19 cellular contexts compared by ENCODE assay signal in genomic region chr19:50512999-50513745, GRCh38. TPM values are rescaled to one million over a fixed set of nuclear protein-coding genes. Genes with fewer than 3 reads are reported as not detected.
DNase-seq lines count a peak whose midpoint lies in the region; ATAC-seq and TF ChIP-seq lines count a peak whose summit lies in the region.
"Had no signal": no experiment of that assay in that cellular context is flagged by ENCODE, and none has a peak within 500 bp of the region (broad histone marks: within the 10 kb centered on the region; RNA-seq: fewer than 3 reads in every experiment).

No MANE protein-coding gene starts in this region.

- intact Hi-C loops in left ventricle myocardium superior (cut with micrococcal nuclease) (no loop called here), left cardiac atrium (cut with DNase I) (no loop called here)

- peak; percentile 8 for DNase-seq in left ventricle myocardium superior
- DNase-seq in left cardiac atrium, result no peak
- peak; percentile 42 for DNase-seq in chondrocyte (ENCODE audit: low spot score)
- DNase-seq in naive B cell, result no peak
- DNase-seq in HUDEP-2 (lab: John Stamatoyannopoulos, UW; ENCODE audit: unreplicated experiment in 76 of 76), result no peak
- DNase-seq in stimulated activated CD4-positive, alpha-beta T cell treated with anti-CD3 and anti-CD28 coated beads, Interleukin-2, amount 100 ng/mL, for 24 hours, result no peak
- DNase-seq in BE2C, result no peak
- no peak for DNase-seq in NCI-H446 treated with DMSO at 0.1 percent for 48 hours (lab: John Stamatoyannopoulos, UW)
- DNase-seq: foreskin keratinocyte, NCI-H1092, NCI-H774, small intestine, WERI-Rb-1 had no signal

- H3K4me1 Mint-ChIP-seq in chondrocyte (ENCODE audit: low read depth) (peaks cover 25% of the 10 kb centered on the region), naive B cell (peaks cover 26 to 28% (median 28%) of the 10 kb centered on the region in 3 donors)

- H3K27ac Mint-ChIP-seq in chondrocyte (ENCODE audit: unreplicated experiment), result no peak overlapping the region
- peak overlapping the region; percentile 58 to 96 (median 81) for H3K27ac Mint-ChIP-seq in naive B cell
- H3K27ac Mint-ChIP-seq: activated naive CD4-positive, alpha-beta T cell treated with anti-CD3 and anti-CD28 coated beads, Interleukin-2, amount 50 U/mL, for 24 hours; stimulated activated naive CD8-positive, alpha-beta T cell treated with anti-CD3 and anti-CD28 coated beads, Interleukin-15, Interleukin-2, amounts not matched to agents 100 ng/mL and 50 ng/mL, for 24 hours had no signal

- H3K9me3 ChIP-seq in BE2C, result no peaks in the 10 kb centered on the region
- H3K9me3 ChIP-seq: Peyer's patch had no signal

- H3K36me3 Mint-ChIP-seq in chondrocyte (ENCODE audit: low read depth) (peaks cover 1% of the 10 kb centered on the region), naive B cell (peaks cover 0 to 7% of the 10 kb centered on the region in 2 donors)

- peaks cover 3% of the 10 kb centered on the region for H3K4me1 ChIP-seq in BE2C
- H3K4me1 ChIP-seq: foreskin keratinocyte had no signal

- H3K4me3 Mint-ChIP-seq in chondrocyte (ENCODE audit: unreplicated experiment), result no peak overlapping the region
- peak overlapping the region in 6 of 8 donors; percentile 19 to 73 (median 37) for H3K4me3 Mint-ChIP-seq in naive B cell
- H3K4me3 Mint-ChIP-seq: activated naive CD4-positive, alpha-beta T cell treated with anti-CD3 and anti-CD28 coated beads, Interleukin-2, amount 50 U/mL, for 24 hours; stimulated activated naive CD8-positive, alpha-beta T cell treated with anti-CD3 and anti-CD28 coated beads, Interleukin-15, Interleukin-2, amounts not matched to agents 100 ng/mL and 50 ng/mL, for 24 hours had no signal

- TF ChIP-seq CTCF in chondrocyte (IDR thresholded peaks at IDR 0.05) (no peak), BE2C (IDR thresholded peaks at IDR 0.05; ENCODE audit: low read depth, low read length) (no peak)

- H3K27me3 Mint-ChIP-seq in chondrocyte (ENCODE audit: low read depth) (no peaks in the 10 kb centered on the region), naive B cell (peaks cover 0 to 24% (median 18%) of the 10 kb centered on the region in 3 donors)
- H3K27me3 Mint-ChIP-seq: activated naive CD4-positive, alpha-beta T cell treated with anti-CD3 and anti-CD28 coated beads, Interleukin-2, amount 50 U/mL, for 24 hours had no signal

- H3K27me3 ChIP-seq in BE2C, result no peaks in the 10 kb centered on the region
- H3K27me3 ChIP-seq: foreskin keratinocyte, Peyer's patch had no signal

- no peaks in the 10 kb centered on the region for H3K36me3 ChIP-seq in BE2C
- H3K36me3 ChIP-seq: Peyer's patch had no signal

- ATAC-seq in left ventricle myocardium superior, result no peak
- ATAC-seq in left cardiac atrium, result no peak
- no peak for ATAC-seq in naive B cell (ENCODE audit: low read depth in 2 of 2)
- ATAC-seq: foreskin keratinocyte had no signal

- H3K4me3 ChIP-seq in BE2C (ENCODE audit: low read depth, low read length), result no peak overlapping the region
- H3K4me3 ChIP-seq: lung had no signal

- H3K9me3 Mint-ChIP-seq in chondrocyte (ENCODE audit: low read depth) (no peaks in the 10 kb centered on the region), naive B cell (peaks cover 0 to 2% (median 0%) of the 10 kb centered on the region in 7 donors)
- H3K9me3 Mint-ChIP-seq: activated naive CD4-positive, alpha-beta T cell treated with anti-CD3 and anti-CD28 coated beads, Interleukin-2, amount 50 U/mL, for 24 hours; stimulated activated naive CD8-positive, alpha-beta T cell treated with anti-CD3 and anti-CD28 coated beads, Interleukin-15, Interleukin-2, amounts not matched to agents 100 ng/mL and 50 ng/mL, for 24 hours had no signal

RNA-seq across cellular contexts. Expression of gene ASPDH, which starts 0.5 kb away (rescaled TPM):
- not detected for total RNA-seq in left ventricle myocardium superior
- not detected for total RNA-seq in left cardiac atrium
- total RNA-seq in chondrocyte, result not detected in 3 replicates
- not detected for polyA plus RNA-seq in naive B cell (ENCODE audit: low read depth in 6 of 6)
- 13.9 TPM for polyA plus RNA-seq in BE2C (2012; ENCODE audit: insufficient read depth, insufficient read length, low read depth)
- total RNA-seq: bronchial epithelial cell, foreskin keratinocyte, lung, omental fat pad had no signal
- polyA plus RNA-seq: foreskin keratinocyte, lung had no signal

RNA-seq across cellular contexts. Expression of gene JOSD2, which starts 2.2 kb away (rescaled TPM):
- total RNA-seq in left ventricle myocardium superior, result 35.2 TPM
- total RNA-seq in left cardiac atrium, result 10 to 100 TPM; 27.3 to 36.7 TPM
- 42.5 to 44.7 TPM (median 43.1 TPM) in 3 replicates for total RNA-seq in chondrocyte
- polyA plus RNA-seq in naive B cell (ENCODE audit: low read depth in 6 of 6), result 10 to 100 TPM in 5 of 6 donors, 1 to 10 TPM in 1; 9.8 to 20.7 (median 12.2) TPM
- polyA plus RNA-seq in BE2C (2012; ENCODE audit: insufficient read depth, insufficient read length, low read depth), result 38.6 TPM

RNA-seq across cellular contexts. Expression of gene GARIN5A, which starts 36.5 kb away (rescaled TPM):
- 1.2 TPM for total RNA-seq in left ventricle myocardium superior
- 1 to 10 TPM; 1.4 to 1.5 TPM for total RNA-seq in left cardiac atrium
- 1.7 to 2.1 TPM (median 1.9 TPM) in 3 replicates for total RNA-seq in chondrocyte
- polyA plus RNA-seq in naive B cell (ENCODE audit: low read depth in 6 of 6), result 1 to 10 TPM in 1 of 6 donors, under 1 TPM in 4, not detected in 1; 0.38 to 2.2 (median 0.50) TPM
- polyA plus RNA-seq in BE2C (2012; ENCODE audit: insufficient read depth, insufficient read length, low read depth), result not detected

RNA-seq across cellular contexts. Expression of gene EMC10, which starts 36.9 kb away (rescaled TPM):
- total RNA-seq in left ventricle myocardium superior (79.5 TPM), left cardiac atrium (10 to 100 TPM; 82.3 to 96.9 TPM), chondrocyte (132 to 144 TPM (median 144 TPM) in 3 replicates)
- 10 to 100 TPM in 1 of 6 donors, 1 to 10 TPM in 5; 7.0 to 11.9 (median 8.6) TPM for polyA plus RNA-seq in naive B cell (ENCODE audit: low read depth in 6 of 6)
- polyA plus RNA-seq in BE2C (2012; ENCODE audit: insufficient read depth, insufficient read length, low read depth), result 327 TPM

RNA-seq across cellular contexts. Expression of gene LRRC4B, which starts 55.1 kb away (rescaled TPM):
- total RNA-seq in left ventricle myocardium superior (0.62 TPM), left cardiac atrium (1 to 10 TPM; 1.4 to 2.9 TPM), chondrocyte (0.31 to 1.2 TPM (median 0.52 TPM) in 3 replicates)
- polyA plus RNA-seq in naive B cell (ENCODE audit: low read depth in 6 of 6), result under 1 TPM in 1 of 6 donors, not detected in 5; 0.10 TPM
- polyA plus RNA-seq in BE2C (2012; ENCODE audit: insufficient read depth, insufficient read length, low read depth), result 7.9 TPM
- total RNA-seq: bronchial epithelial cell, foreskin keratinocyte had no signal
- polyA plus RNA-seq: foreskin keratinocyte had no signal

Comparison
In these comparisons a context has a peak if more than half of its experiments do, and no peak if none do; other contexts are left out.
1. DNase-seq: peak in left ventricle myocardium superior (single experiment) and chondrocyte (single experiment); none in left cardiac atrium (single experiment), naive B cell (single experiment), HUDEP-2 (0 of 76), stimulated activated CD4-positive, alpha-beta T cell treated with anti-CD3 and anti-CD28 coated beads, Interleukin-2, amount 100 ng/mL, for 24 hours (0 of 2), BE2C (single experiment) and NCI-H446 treated with DMSO at 0.1 percent for 48 hours (single experiment).